2 cellular contexts compared by ENCODE assay signal in genomic region chr2:87740932-87741331, GRCh38. TPM values are rescaled to one million over a fixed set of nuclear protein-coding genes. Genes with fewer than 3 reads are reported as not detected.
"Had no signal": no experiment of that assay in that cellular context is flagged by ENCODE, and none has a peak within 500 bp of the region (broad histone marks: within the 10 kb centered on the region; RNA-seq: fewer than 3 reads in every experiment).

No MANE protein-coding gene starts in this region.

RNA-seq across cellular contexts. Expression of gene PLGLB2, which starts 7.0 kb away (rescaled TPM):
- total RNA-seq: H1, H7 had no signal
